19 cellular contexts compared by ENCODE assay signal in the genomic region with DNA sequence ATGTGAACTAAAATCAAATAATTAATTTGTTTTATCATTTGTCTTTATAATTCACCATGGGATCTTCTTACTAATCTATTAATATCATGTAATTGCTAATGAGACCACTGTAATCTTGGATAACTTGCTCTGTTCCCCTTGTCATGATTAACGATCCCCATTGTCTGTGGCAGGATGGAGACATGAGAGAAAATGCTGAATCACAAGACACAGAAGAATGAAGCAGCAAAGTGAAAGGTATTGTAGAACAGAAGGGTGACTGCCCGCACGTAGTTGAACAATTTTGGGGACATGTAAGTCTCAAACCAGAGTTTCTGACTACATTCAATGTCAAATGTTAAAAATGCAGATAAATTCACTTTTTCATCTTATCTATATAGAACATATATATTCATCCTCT.
"Had no signal": no experiment of that assay in that cellular context is flagged by ENCODE, and none has a peak within 500 bp of the region (broad histone marks: within the 10 kb centered on the region; RNA-seq: fewer than 3 reads in every experiment).

No MANE protein-coding gene starts in this region.

- ATAC-seq: activated CD4-positive, CD25-positive, alpha-beta regulatory T cell treated with anti-CD3 and anti-CD28 coated beads, Interleukin-2, amount 50 U/mL, for 24 hours; activated CD8-positive, alpha-beta memory T cell treated with anti-CD3 and anti-CD28 coated beads, Interleukin-2, amount 10 ng/mL, durations not matched to agents 7 days and 5 days; activated T-cell treated with anti-CD3 and anti-CD28 coated beads, Interleukin-2, amount 50 U/mL, for 4 hours; gastrocnemius medialis; heart right ventricle; left lung; natural killer cell; right cardiac atrium; stimulated activated effector memory CD8-positive, alpha-beta T cell treated with anti-CD3 and anti-CD28 coated beads, Interleukin-12 subunit alpha, Interleukin-12 subunit beta, amount 100 ng/mL, for 72 hours had no signal

- H3K4me3 ChIP-seq: ascending aorta, colonic mucosa, gastrocnemius medialis, heart right ventricle, left lung, thyroid gland, uterus had no signal

- H3K4me1 Mint-ChIP-seq: activated CD8-positive, alpha-beta memory T cell treated with anti-CD3 and anti-CD28 coated beads, Interleukin-2, amount 10 ng/mL, durations not matched to agents 7 days and 5 days; activated naive CD8-positive, alpha-beta T cell treated with anti-CD3 and anti-CD28 coated beads, Interleukin-2, amount 10 ng/mL, durations not matched to agents 7 days and 5 days; natural killer cell; stimulated activated effector memory CD8-positive, alpha-beta T cell treated with anti-CD3 and anti-CD28 coated beads, Interleukin-12 subunit alpha, Interleukin-12 subunit beta, amount 100 ng/mL, for 72 hours had no signal

- H3K27ac Mint-ChIP-seq: activated CD8-positive, alpha-beta memory T cell treated with anti-CD3 and anti-CD28 coated beads, Interleukin-2, amount 10 ng/mL, durations not matched to agents 7 days and 5 days; activated naive CD8-positive, alpha-beta T cell treated with anti-CD3 and anti-CD28 coated beads, Interleukin-2, amount 10 ng/mL, durations not matched to agents 7 days and 5 days; natural killer cell; stimulated activated effector memory CD8-positive, alpha-beta T cell treated with anti-CD3 and anti-CD28 coated beads, Interleukin-12 subunit alpha, Interleukin-12 subunit beta, amount 100 ng/mL, for 72 hours had no signal

- FAIRE-seq: keratinocyte, small intestine had no signal

- H3K4me3 Mint-ChIP-seq: activated CD8-positive, alpha-beta memory T cell treated with anti-CD3 and anti-CD28 coated beads, Interleukin-2, amount 10 ng/mL, durations not matched to agents 7 days and 5 days; activated naive CD8-positive, alpha-beta T cell treated with anti-CD3 and anti-CD28 coated beads, Interleukin-2, amount 10 ng/mL, durations not matched to agents 7 days and 5 days; activated T-cell treated with anti-CD3 and anti-CD28 coated beads, Interleukin-2, amount 50 U/mL, for 4 hours; natural killer cell; stimulated activated effector memory CD8-positive, alpha-beta T cell treated with anti-CD3 and anti-CD28 coated beads, Interleukin-12 subunit alpha, Interleukin-12 subunit beta, amount 100 ng/mL, for 72 hours had no signal

- H3K9me3 ChIP-seq: ascending aorta, colonic mucosa, gastrocnemius medialis, heart right ventricle, left lung, thyroid gland, uterus had no signal

- H3K27me3 Mint-ChIP-seq: activated CD8-positive, alpha-beta memory T cell treated with anti-CD3 and anti-CD28 coated beads, Interleukin-2, amount 10 ng/mL, durations not matched to agents 7 days and 5 days; activated naive CD8-positive, alpha-beta T cell treated with anti-CD3 and anti-CD28 coated beads, Interleukin-2, amount 10 ng/mL, durations not matched to agents 7 days and 5 days had no signal

- H3K4me1 ChIP-seq: ascending aorta, colonic mucosa, gastrocnemius medialis, heart right ventricle, left lung, thyroid gland, uterus had no signal

- DNase-seq: activated CD4-positive, alpha-beta T cell treated with anti-CD3 and anti-CD28 coated beads, Interleukin-2, amount 50 U/mL, for 48 hours; activated CD8-positive, alpha-beta memory T cell treated with anti-CD3 and anti-CD28 coated beads, Interleukin-2, amount 10 ng/mL, durations not matched to agents 7 days and 5 days; activated effector memory CD4-positive, alpha-beta T cell treated with anti-CD3 and anti-CD28 coated beads, Interleukin-2, amount 50 U/mL, for 16 hours; activated naive CD8-positive, alpha-beta T cell treated with anti-CD3 and anti-CD28 coated beads, Interleukin-2, amount 10 ng/mL, durations not matched to agents 7 days and 5 days; activated T-cell treated with anti-CD3 and anti-CD28 coated beads, Interleukin-2, amount 50 U/mL, for 4 hours; colonic mucosa; effector CD4-positive, alpha-beta T cell; gastrocnemius medialis; heart right ventricle; left lung; natural killer cell; right cardiac atrium; small intestine; thyroid gland; uterus had no signal

- H3K36me3 Mint-ChIP-seq: activated CD8-positive, alpha-beta memory T cell treated with anti-CD3 and anti-CD28 coated beads, Interleukin-2, amount 10 ng/mL, durations not matched to agents 7 days and 5 days; activated naive CD8-positive, alpha-beta T cell treated with anti-CD3 and anti-CD28 coated beads, Interleukin-2, amount 10 ng/mL, durations not matched to agents 7 days and 5 days; natural killer cell; stimulated activated effector memory CD8-positive, alpha-beta T cell treated with anti-CD3 and anti-CD28 coated beads, Interleukin-12 subunit alpha, Interleukin-12 subunit beta, amount 100 ng/mL, for 72 hours had no signal

- H3K27ac ChIP-seq: ascending aorta, colonic mucosa, gastrocnemius medialis, heart right ventricle, left lung, thyroid gland, uterus had no signal

- H3K9me3 Mint-ChIP-seq: activated naive CD8-positive, alpha-beta T cell treated with anti-CD3 and anti-CD28 coated beads, Interleukin-2, amount 10 ng/mL, durations not matched to agents 7 days and 5 days had no signal
